ENCODE assay signal across 15 cellular contexts in the genomic region with DNA sequence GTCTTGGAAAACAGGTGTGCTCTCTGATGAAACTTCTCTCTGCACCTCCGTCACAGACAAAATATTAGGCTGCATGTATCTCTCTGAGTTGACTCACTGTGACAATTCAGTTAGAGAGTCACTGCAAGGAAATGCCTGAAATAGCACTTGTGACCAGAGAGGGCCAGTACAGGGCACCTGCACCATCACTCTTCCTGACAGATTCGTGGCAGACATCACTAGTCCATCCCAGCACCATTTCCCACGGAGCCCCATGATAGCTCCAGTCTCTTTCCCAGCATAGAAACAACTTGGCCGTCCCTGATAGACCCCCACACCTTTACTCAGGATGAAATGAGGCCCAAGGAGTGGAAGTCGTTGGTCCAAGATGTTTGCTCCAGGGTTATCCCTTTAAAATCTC.
DNase-seq lines count a peak whose midpoint lies in the region; FAIRE-seq and TF ChIP-seq lines count a peak whose summit lies in the region.
"Had no signal": no experiment of that assay in that cellular context is flagged by ENCODE, and none has a peak within 500 bp of the region (broad histone marks: within the 10 kb centered on the region; RNA-seq: fewer than 3 reads in every experiment).

No MANE protein-coding gene starts in this region.

- H3K36me3 ChIP-seq in MM.1S (replicated peaks; ENCODE audit: insufficient read depth, low read length): no peaks in the 10 kb centered on the region
- H3K36me3 ChIP-seq: HAP-1 had no signal

- H3K27me3 Mint-ChIP-seq in activated T-helper 1 cell treated with anti-CD3 and anti-CD28 coated beads, Interleukin-12 subunit alpha, Interleukin-12 subunit beta, Interleukin-2, Interleukin-4 antibody, amounts not matched to agents 30 ng/mL and 10 ng/mL and 1 ng/mL, durations not matched to agents 14 hours and 24 hours and 36 hours (ENCODE audit: insufficient read depth): peaks cover 3% of the 10 kb centered on the region

- in situ Hi-C loops in KBM-7 (cut with MboI; ENCODE audit: low pct_unique_long_range_greater_than_20kb, low sequenced_read_pairs): no loop called here

- H3K4me1 Mint-ChIP-seq in activated T-helper 1 cell treated with anti-CD3 and anti-CD28 coated beads, Interleukin-12 subunit alpha, Interleukin-12 subunit beta, Interleukin-2, Interleukin-4 antibody, amounts not matched to agents 30 ng/mL and 10 ng/mL and 1 ng/mL, durations not matched to agents 14 hours and 24 hours and 36 hours (ENCODE audit: low read depth): no peaks in the 10 kb centered on the region

- no peak overlapping the region for H3K27ac ChIP-seq in MM.1S (ENCODE audit: low read length)
- H3K27ac ChIP-seq: C4-2B, PC-9 had no signal

- peaks cover 4% of the 10 kb centered on the region for H3K9me3 Mint-ChIP-seq in activated T-helper 1 cell treated with anti-CD3 and anti-CD28 coated beads, Interleukin-12 subunit alpha, Interleukin-12 subunit beta, Interleukin-2, Interleukin-4 antibody, amounts not matched to agents 30 ng/mL and 10 ng/mL and 1 ng/mL, durations not matched to agents 14 hours and 24 hours and 36 hours

- H3F3A ChIP-seq in MM.1S (ENCODE audit: insufficient read depth, low read length): no peaks in the 10 kb centered on the region

- no peaks in the 10 kb centered on the region for H3K9me3 ChIP-seq in MM.1S (replicated peaks; ENCODE audit: insufficient read depth, low read length)
- H3K9me3 ChIP-seq: HAP-1 had no signal

- no peaks in the 10 kb centered on the region for H4K20me1 ChIP-seq in MM.1S (ENCODE audit: insufficient read depth, low read length)

- H3K27ac Mint-ChIP-seq in activated T-helper 1 cell treated with anti-CD3 and anti-CD28 coated beads, Interleukin-12 subunit alpha, Interleukin-12 subunit beta, Interleukin-2, Interleukin-4 antibody, amounts not matched to agents 30 ng/mL and 10 ng/mL and 1 ng/mL, durations not matched to agents 14 hours and 24 hours and 36 hours: no peak overlapping the region

- no peak for TF ChIP-seq CTCF in MM.1S (IDR thresholded peaks at IDR 0.05; ENCODE audit: low read length)

- H3K27me3 ChIP-seq in MM.1S (replicated peaks; ENCODE audit: insufficient read depth, low read length): no peaks in the 10 kb centered on the region

- DNase-seq in MM.1S (peak; percentile 9), SW480 (ENCODE audit: low spot score) (peak; percentile 12), iPS DF 19.7 (ENCODE audit: low read depth, low spot score) (peak; percentile 15), urothelium cell line (ENCODE audit: low spot score) (peak; percentile 79), head of caudate nucleus (no peak), KBM-7 (no peak)
- no peak for DNase-seq in activated T-helper 1 cell treated with anti-CD3 and anti-CD28 coated beads, Interleukin-12 subunit alpha, Interleukin-12 subunit beta, Interleukin-2, Interleukin-4 antibody, amounts not matched to agents 30 ng/mL and 10 ng/mL and 1 ng/mL, durations not matched to agents 14 hours and 24 hours and 36 hours (ENCODE audit: low spot score)
- DNase-seq: DMS79 treated with DMSO at 0.1 percent for 48 hours, KG1, NCI-H1436, NCI-H2029, NCI-H526, PC-9 had no signal

- H3K36me3 Mint-ChIP-seq in activated T-helper 1 cell treated with anti-CD3 and anti-CD28 coated beads, Interleukin-12 subunit alpha, Interleukin-12 subunit beta, Interleukin-2, Interleukin-4 antibody, amounts not matched to agents 30 ng/mL and 10 ng/mL and 1 ng/mL, durations not matched to agents 14 hours and 24 hours and 36 hours (ENCODE audit: low read depth): no peaks in the 10 kb centered on the region

- no peaks in the 10 kb centered on the region for H3K9me2 ChIP-seq in MM.1S (replicated peaks; ENCODE audit: insufficient read depth, low read length)

- H2AFZ ChIP-seq in MM.1S (ENCODE audit: low read length): no peak overlapping the region
- H2AFZ ChIP-seq: PC-9 had no signal

- intact Hi-C loops in head of caudate nucleus (cut with DNase I): no loop called here
- intact Hi-C loops in activated T-helper 1 cell treated with anti-CD3 and anti-CD28 coated beads, Interleukin-12 subunit alpha, Interleukin-12 subunit beta, Interleukin-2, Interleukin-4 antibody, amounts not matched to agents 30 ng/mL and 10 ng/mL and 1 ng/mL, durations not matched to agents 14 hours and 24 hours and 36 hours (cut with micrococcal nuclease): no loop called here

- no peaks in the 10 kb centered on the region for H3K79me2 ChIP-seq in MM.1S (ENCODE audit: low read length)

- FAIRE-seq in urothelium cell line (lab: Jason Lieb, UNC): peak; percentile 96

- H3K4me3 Mint-ChIP-seq in activated T-helper 1 cell treated with anti-CD3 and anti-CD28 coated beads, Interleukin-12 subunit alpha, Interleukin-12 subunit beta, Interleukin-2, Interleukin-4 antibody, amounts not matched to agents 30 ng/mL and 10 ng/mL and 1 ng/mL, durations not matched to agents 14 hours and 24 hours and 36 hours: no peak overlapping the region

- H3K4me2 ChIP-seq in MM.1S (ENCODE audit: low read depth, low read length): no peak overlapping the region
- H3K4me2 ChIP-seq: PC-9 had no signal

- H3K9ac ChIP-seq in MM.1S (ENCODE audit: low read length): no peak overlapping the region

- H3K4me3 ChIP-seq in MM.1S (ENCODE audit: low read length): no peak overlapping the region
- H3K4me3 ChIP-seq: HAP-1, PC-9 had no signal

- no peaks in the 10 kb centered on the region for H3K4me1 ChIP-seq in MM.1S (ENCODE audit: low read length)
- H3K4me1 ChIP-seq: HAP-1 had no signal

Comparison
In these comparisons a context has a peak if more than half of its experiments do, and no peak if none do; other contexts are left out.
1. DNase-seq: peak in MM.1S (single experiment), SW480 (single experiment), iPS DF 19.7 (single experiment) and urothelium cell line (single experiment); none in head of caudate nucleus (0 of 42), KBM-7 (single experiment) and activated T-helper 1 cell treated with anti-CD3 and anti-CD28 coated beads, Interleukin-12 subunit alpha, Interleukin-12 subunit beta, Interleukin-2, Interleukin-4 antibody, amounts not matched to agents 30 ng/mL and 10 ng/mL and 1 ng/mL, durations not matched to agents 14 hours and 24 hours and 36 hours (single experiment).